In the genomic region with DNA sequence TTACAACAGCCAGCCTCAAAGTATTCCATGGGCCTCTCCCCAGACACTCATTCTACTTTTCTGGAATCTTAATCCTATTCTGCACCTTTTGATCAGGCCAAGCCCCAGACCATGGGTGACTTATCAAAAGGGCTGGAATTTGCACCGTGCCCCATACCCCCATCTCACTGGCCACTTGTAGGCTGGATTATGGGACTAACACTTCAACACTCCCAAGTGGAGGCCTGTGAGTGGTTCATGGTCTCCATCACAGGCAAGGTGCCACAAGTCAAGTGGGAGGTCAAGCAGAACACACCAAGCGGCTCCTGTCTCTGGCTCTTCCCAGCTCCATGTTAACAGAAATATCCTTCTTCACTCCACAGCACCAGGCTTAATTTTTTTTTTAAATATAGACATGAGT, we compare ENCODE assay signal across 14 cellular contexts.
DNase-seq lines count a peak whose midpoint lies in the region; ATAC-seq and TF ChIP-seq lines count a peak whose summit lies in the region.
"Had no signal": no experiment of that assay in that cellular context is flagged by ENCODE, and none has a peak within 500 bp of the region (broad histone marks: within the 10 kb centered on the region; RNA-seq: fewer than 3 reads in every experiment).

No MANE protein-coding gene starts in this region.

- DNase-seq in Right ventricle myocardium inferior (ENCODE audit: missing footprints) (no peak), right atrium auricular region (ENCODE audit: low spot score) (no peak), heart left ventricle (peak in 3 of 5 donors; percentile 24 to 77 (median 42)), right cardiac atrium (peak in 2 of 3 donors; percentile 46 to 68), retina (no peak)
- no peak for DNase-seq in activated CD4-positive, alpha-beta T cell treated with anti-CD3 and anti-CD28 coated beads for 48 hours
- no peak for DNase-seq in stimulated activated CD4-positive, alpha-beta T cell treated with anti-CD3 and anti-CD28 coated beads, Interleukin-12 subunit alpha, Interleukin-12 subunit beta, amount 100 ng/mL, for 4 hours
- DNase-seq: ACHN; CD4-positive, CD25-positive, alpha-beta regulatory T cell; DND-41; GF-D8; HCEC 1CT; HFFc6 had no signal

- H3K27me3 ChIP-seq in right atrium auricular region (no peaks in the 10 kb centered on the region), heart left ventricle (peaks cover 0 to 17% (median 0%) of the 10 kb centered on the region in 9 donors), right cardiac atrium (ENCODE audit: control insufficient read depth, insufficient read depth) (no peaks in the 10 kb centered on the region)
- H3K27me3 ChIP-seq: BLaER1 treated with 17β-estradiol and CSF1 and Interleukin-3, amounts not matched to agents 10 nM and 100 nM had no signal

- no peaks in the 10 kb centered on the region for H3K9me3 ChIP-seq in right atrium auricular region
- H3K9me3 ChIP-seq in heart left ventricle: no peaks in the 10 kb centered on the region
- H3K9me3 ChIP-seq in right cardiac atrium (ENCODE audit: control insufficient read depth, low read length): no peaks in the 10 kb centered on the region

- H3K27ac ChIP-seq in right atrium auricular region (no peak overlapping the region), heart left ventricle (no peak overlapping the region), right cardiac atrium (ENCODE audit: low read length) (no peak overlapping the region)
- H3K27ac ChIP-seq: BLaER1 treated with 17β-estradiol and CSF1 and Interleukin-3, amounts not matched to agents 10 nM and 100 nM had no signal

- TF ChIP-seq CTCF in right atrium auricular region (IDR thresholded peaks at IDR 0.05) (no peak), heart left ventricle (IDR thresholded peaks at IDR 0.05) (no peak)

- TF ChIP-seq POLR2A in heart left ventricle (IDR thresholded peaks at IDR 0.05): no peak

- H3K4me1 ChIP-seq in right atrium auricular region (peaks cover 0 to 7% of the 10 kb centered on the region in 2 donors), heart left ventricle (peaks cover 0 to 28% (median 0%) of the 10 kb centered on the region in 12 donors), right cardiac atrium (ENCODE audit: control insufficient read depth, insufficient read depth, low read length) (no peaks in the 10 kb centered on the region)

- H3K36me3 ChIP-seq in right atrium auricular region (no peaks in the 10 kb centered on the region), heart left ventricle (no peaks in the 10 kb centered on the region)
- H3K36me3 ChIP-seq: BLaER1 treated with 17β-estradiol and CSF1 and Interleukin-3, amounts not matched to agents 10 nM and 100 nM had no signal

- no peak overlapping the region for H3K4me3 ChIP-seq in right atrium auricular region
- no peak overlapping the region for H3K4me3 ChIP-seq in heart left ventricle
- no peak overlapping the region for H3K4me3 ChIP-seq in right cardiac atrium (ENCODE audit: low read length)
- H3K4me3 ChIP-seq: BLaER1 treated with 17β-estradiol and CSF1 and Interleukin-3, amounts not matched to agents 10 nM and 100 nM had no signal

- peak; percentile 81 for ATAC-seq in Right ventricle myocardium inferior
- peak; percentile 41 to 79 (median 63) for ATAC-seq in heart left ventricle
- ATAC-seq in right cardiac atrium: peak in 1 of 2 donors; percentile 70

- WGBS in heart left ventricle, 4 donors: 40 to 58% (median 52%) methylated on average over 2 of the region's 2 CpGs
- WGBS in right cardiac atrium: 69% methylated on average over 2 of the region's 2 CpGs

- intact Hi-C loops in Right ventricle myocardium inferior (cut with DNase I) (loop anchor here (5.0 kb wide), 2 partner anchors 50 to 215 kb away; no protein-coding TSS in a partner anchor), heart left ventricle (cut with DNase I) (loop anchor here in 1 of 10 donors (10.0 kb wide), 1 partner anchor 172 kb away; no protein-coding TSS in a partner anchor), right cardiac atrium (cut with DNase I) (no loop called here)

Comparison
In these comparisons a context has a peak if more than half of its experiments do, and no peak if none do; other contexts are left out.
1. DNase-seq: peak in heart left ventricle (3 of 5) and right cardiac atrium (2 of 3); none in Right ventricle myocardium inferior (single experiment), right atrium auricular region (single experiment), activated CD4-positive, alpha-beta T cell treated with anti-CD3 and anti-CD28 coated beads for 48 hours (single experiment), retina (single experiment) and stimulated activated CD4-positive, alpha-beta T cell treated with anti-CD3 and anti-CD28 coated beads, Interleukin-12 subunit alpha, Interleukin-12 subunit beta, amount 100 ng/mL, for 4 hours (single experiment).